Comparison of ENCODE assay signal across 11 cellular contexts in the genomic region with DNA sequence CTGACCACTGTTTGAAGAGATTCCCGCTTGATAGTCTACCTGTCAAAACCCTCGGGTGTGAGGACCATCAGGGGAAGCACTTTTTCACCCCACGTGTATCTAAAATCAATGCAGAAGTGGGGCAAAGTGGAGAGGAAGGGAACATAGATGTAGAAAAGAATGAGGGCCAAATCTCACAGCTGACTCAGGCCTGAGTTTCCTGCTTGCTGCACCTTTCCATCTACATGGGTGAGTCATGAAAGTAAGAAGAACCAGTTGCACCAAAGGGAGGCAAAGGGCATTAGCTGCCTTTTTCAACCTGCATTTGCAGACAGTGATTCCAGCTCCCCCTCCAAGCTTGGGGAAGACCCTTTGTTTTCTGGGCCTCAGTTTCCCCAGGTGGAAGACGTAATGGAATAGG.
"Had no signal": no experiment of that assay in that cellular context is flagged by ENCODE, and none has a peak within 500 bp of the region (broad histone marks: within the 10 kb centered on the region; RNA-seq: fewer than 3 reads in every experiment).

No MANE protein-coding gene starts in this region.

- DNase-seq: activated CD4-positive, alpha-beta T cell treated with anti-CD3 and anti-CD28 coated beads, Interleukin-2, amount 50 U/mL, for 1 hour; activated CD4-positive, CD25-positive, alpha-beta regulatory T cell; activated effector memory CD4-positive, alpha-beta T cell treated with anti-CD3 and anti-CD28 coated beads, Interleukin-2, amount 50 U/mL, for 16 hours; activated T-cell treated with anti-CD3 and anti-CD28 coated beads, Interleukin-2, amount 50 U/mL, for 24 hours; amygdala; left colon; naive thymus-derived CD4-positive, alpha-beta T cell had no signal

- H3K9me3 Mint-ChIP-seq: activated T-cell treated with anti-CD3 and anti-CD28 coated beads, Interleukin-2, amount 50 U/mL, for 24 hours had no signal

- H3K36me3 ChIP-seq: neutrophil had no signal

- H3K9me3 ChIP-seq: neutrophil had no signal

- H3K4me3 ChIP-seq: lung had no signal

- H3K36me3 Mint-ChIP-seq: activated naive CD8-positive, alpha-beta T cell; brain; naive thymus-derived CD4-positive, alpha-beta T cell had no signal

- H3K27ac ChIP-seq: neutrophil had no signal

- H3K27ac Mint-ChIP-seq: activated naive CD8-positive, alpha-beta T cell; activated T-cell treated with anti-CD3 and anti-CD28 coated beads, Interleukin-2, amount 50 U/mL, for 24 hours; naive thymus-derived CD4-positive, alpha-beta T cell had no signal

- ATAC-seq: left colon; naive thymus-derived CD4-positive, alpha-beta T cell had no signal

- H3K27me3 ChIP-seq: neutrophil had no signal
